In genomic region chr7:149156898-149157297, GRCh38 we compare ENCODE assay signal across 24 cellular contexts. TPM values are rescaled to one million over a fixed set of nuclear protein-coding genes. Genes with fewer than 3 reads are reported as not detected.
DNase-seq lines count a peak whose midpoint lies in the region; ATAC-seq, FAIRE-seq and TF ChIP-seq lines count a peak whose summit lies in the region.
"Had no signal": no experiment of that assay in that cellular context is flagged by ENCODE, and none has a peak within 500 bp of the region (broad histone marks: within the 10 kb centered on the region; RNA-seq: fewer than 3 reads in every experiment).

No MANE protein-coding gene starts in this region.

- no peak overlapping the region for H3K9ac ChIP-seq in astrocyte (ENCODE audit: low read length)

- peaks cover 6% of the 10 kb centered on the region for H3K4me1 ChIP-seq in astrocyte (ENCODE audit: insufficient read depth, low read length)

- CTCF ChIA-PET in activated CD8-positive, alpha-beta T cell treated with anti-CD3 and anti-CD28 coated beads for 36 hours (lab: Charles Lee) = no interaction called here
- CTCF ChIA-PET in activated CD8-positive, alpha-beta T cell treated with anti-CD3 and anti-CD28 coated beads, Interleukin-2, amount 10 ng/mL, durations not matched to agents 7 days and 5 days (lab: Charles Lee) = no interaction called here

- H2AFZ ChIP-seq in astrocyte (ENCODE audit: low read depth, low read length) = no peak overlapping the region

- peaks cover 9% of the 10 kb centered on the region for H3K36me3 ChIP-seq in astrocyte (ENCODE audit: insufficient read depth, low read length)

- TF ChIP-seq CTCF in activated CD8-positive, alpha-beta T cell treated with anti-CD3 and anti-CD28 coated beads for 36 hours (IDR thresholded peaks at IDR 0.05) = no peak
- TF ChIP-seq CTCF in astrocyte (IDR thresholded peaks at IDR 0.05; ENCODE audit: insufficient read depth, low read depth, low read length) = no peak

- no peaks in the 10 kb centered on the region for H3K27me3 Mint-ChIP-seq in activated CD8-positive, alpha-beta T cell treated with anti-CD3 and anti-CD28 coated beads for 36 hours
- no peaks in the 10 kb centered on the region for H3K27me3 Mint-ChIP-seq in activated CD8-positive, alpha-beta T cell treated with anti-CD3 and anti-CD28 coated beads, Interleukin-2, amount 10 ng/mL, durations not matched to agents 7 days and 5 days (ENCODE audit: low read depth)
- H3K27me3 Mint-ChIP-seq in astrocyte (ENCODE audit: low read depth, unreplicated experiment) = no peaks in the 10 kb centered on the region
- H3K27me3 Mint-ChIP-seq: CD4-positive, alpha-beta memory T cell; IgD-negative memory B cell had no signal

- no peaks in the 10 kb centered on the region for H3K9me3 ChIP-seq in astrocyte (ENCODE audit: insufficient read depth, low read depth, low read length)
- H3K9me3 ChIP-seq: A549 had no signal

- no peak for FAIRE-seq in astrocyte (lab: Jason Lieb, UNC)
- FAIRE-seq: A549, HTR-8/SVneo had no signal

- peaks cover 34% of the 10 kb centered on the region for H4K20me1 ChIP-seq in astrocyte (ENCODE audit: insufficient read depth, low read length)

- no peak for ATAC-seq in activated CD8-positive, alpha-beta T cell treated with anti-CD3 and anti-CD28 coated beads for 36 hours
- no peak for ATAC-seq in activated CD8-positive, alpha-beta T cell treated with anti-CD3 and anti-CD28 coated beads, Interleukin-2, amount 10 ng/mL, durations not matched to agents 7 days and 5 days
- ATAC-seq in HG02610 (IDR thresholded peaks at IDR 0.05; ENCODE audit: unreplicated experiment) (peak; percentile 65), GM19452 (IDR thresholded peaks at IDR 0.05; ENCODE audit: unreplicated experiment) (no peak)
- ATAC-seq in stimulated activated effector memory CD8-positive, alpha-beta T cell treated with anti-CD3 and anti-CD28 coated beads, Interleukin-12 subunit alpha, Interleukin-12 subunit beta, amount 100 ng/mL, for 72 hours = no peak
- ATAC-seq: A549, HCT116 had no signal

- intact Hi-C loops in activated CD8-positive, alpha-beta T cell treated with anti-CD3 and anti-CD28 coated beads for 36 hours (cut with micrococcal nuclease) = no loop called here

- H3K36me3 Mint-ChIP-seq in activated CD8-positive, alpha-beta T cell treated with anti-CD3 and anti-CD28 coated beads for 36 hours (ENCODE audit: low read depth) = peaks cover 38% of the 10 kb centered on the region
- H3K36me3 Mint-ChIP-seq in activated CD8-positive, alpha-beta T cell treated with anti-CD3 and anti-CD28 coated beads, Interleukin-2, amount 10 ng/mL, durations not matched to agents 7 days and 5 days (ENCODE audit: low read depth) = peaks cover 36% of the 10 kb centered on the region
- H3K36me3 Mint-ChIP-seq in astrocyte (ENCODE audit: low read depth, unreplicated experiment) = peaks cover 30% of the 10 kb centered on the region
- H3K36me3 Mint-ChIP-seq in stimulated activated effector memory CD8-positive, alpha-beta T cell treated with anti-CD3 and anti-CD28 coated beads, Interleukin-12 subunit alpha, Interleukin-12 subunit beta, amount 100 ng/mL, for 72 hours = peaks cover 86% of the 10 kb centered on the region

- POLR2A ChIA-PET in activated CD8-positive, alpha-beta T cell treated with anti-CD3 and anti-CD28 coated beads for 36 hours (lab: Charles Lee) = no interaction called here
- POLR2A ChIA-PET in activated CD8-positive, alpha-beta T cell treated with anti-CD3 and anti-CD28 coated beads, Interleukin-2, amount 10 ng/mL, durations not matched to agents 7 days and 5 days (lab: Charles Lee) = no interaction called here

- H3K4me2 ChIP-seq in astrocyte (ENCODE audit: low read length) = no peak overlapping the region
- H3K4me2 ChIP-seq: A549 had no signal

- H3K4me3 ChIP-seq in astrocyte (ENCODE audit: insufficient read depth, low read depth, low read length) = no peak overlapping the region
- H3K4me3 ChIP-seq: A549 had no signal

- H3K9me3 Mint-ChIP-seq in activated CD8-positive, alpha-beta T cell treated with anti-CD3 and anti-CD28 coated beads for 36 hours = no peaks in the 10 kb centered on the region
- H3K9me3 Mint-ChIP-seq in activated CD8-positive, alpha-beta T cell treated with anti-CD3 and anti-CD28 coated beads, Interleukin-2, amount 10 ng/mL, durations not matched to agents 7 days and 5 days (ENCODE audit: insufficient read depth) = no peaks in the 10 kb centered on the region
- H3K9me3 Mint-ChIP-seq in astrocyte (ENCODE audit: unreplicated experiment) = peaks cover 2% of the 10 kb centered on the region
- no peaks in the 10 kb centered on the region for H3K9me3 Mint-ChIP-seq in stimulated activated effector memory CD8-positive, alpha-beta T cell treated with anti-CD3 and anti-CD28 coated beads, Interleukin-12 subunit alpha, Interleukin-12 subunit beta, amount 100 ng/mL, for 72 hours
- H3K9me3 Mint-ChIP-seq: CD4-positive, alpha-beta memory T cell; HFFc6 had no signal

- peak overlapping the region; percentile 31 for H3K27ac Mint-ChIP-seq in activated CD8-positive, alpha-beta T cell treated with anti-CD3 and anti-CD28 coated beads for 36 hours
- H3K27ac Mint-ChIP-seq in activated CD8-positive, alpha-beta T cell treated with anti-CD3 and anti-CD28 coated beads, Interleukin-2, amount 10 ng/mL, durations not matched to agents 7 days and 5 days = no peak overlapping the region
- peak overlapping the region; percentile 42 for H3K27ac Mint-ChIP-seq in astrocyte (ENCODE audit: unreplicated experiment)
- peak overlapping the region; percentile 78 for H3K27ac Mint-ChIP-seq in stimulated activated effector memory CD8-positive, alpha-beta T cell treated with anti-CD3 and anti-CD28 coated beads, Interleukin-12 subunit alpha, Interleukin-12 subunit beta, amount 100 ng/mL, for 72 hours
- H3K27ac Mint-ChIP-seq: CD4-positive, alpha-beta memory T cell; HFFc6 had no signal

- H3K27me3 ChIP-seq in astrocyte (ENCODE audit: insufficient read depth, low read length) = no peaks in the 10 kb centered on the region

- H3K4me3 Mint-ChIP-seq in activated CD8-positive, alpha-beta T cell treated with anti-CD3 and anti-CD28 coated beads for 36 hours = no peak overlapping the region
- H3K4me3 Mint-ChIP-seq in activated CD8-positive, alpha-beta T cell treated with anti-CD3 and anti-CD28 coated beads, Interleukin-2, amount 10 ng/mL, durations not matched to agents 7 days and 5 days = no peak overlapping the region
- no peak overlapping the region for H3K4me3 Mint-ChIP-seq in astrocyte (ENCODE audit: unreplicated experiment)
- H3K4me3 Mint-ChIP-seq in stimulated activated effector memory CD8-positive, alpha-beta T cell treated with anti-CD3 and anti-CD28 coated beads, Interleukin-12 subunit alpha, Interleukin-12 subunit beta, amount 100 ng/mL, for 72 hours = no peak overlapping the region
- H3K4me3 Mint-ChIP-seq: CD4-positive, alpha-beta memory T cell; HFFc6; IgD-negative memory B cell had no signal

- DNase-seq in activated CD8-positive, alpha-beta T cell treated with anti-CD3 and anti-CD28 coated beads for 36 hours = no peak
- DNase-seq in activated CD8-positive, alpha-beta T cell treated with anti-CD3 and anti-CD28 coated beads, Interleukin-2, amount 10 ng/mL, durations not matched to agents 7 days and 5 days = no peak
- DNase-seq in astrocyte (ENCODE audit: low read depth) = no peak
- no peak for DNase-seq in stimulated activated effector memory CD8-positive, alpha-beta T cell treated with anti-CD3 and anti-CD28 coated beads, Interleukin-12 subunit alpha, Interleukin-12 subunit beta, amount 100 ng/mL, for 72 hours (ENCODE audit: low spot score in 2 of 2)
- no peak for DNase-seq in HT-29 (ENCODE audit: low spot score)
- no peak for DNase-seq in stimulated activated CD4-positive, alpha-beta T cell treated with anti-CD3 and anti-CD28 coated beads, Interleukin-1b, Interleukin-23, amount 100 ng/mL, for 48 hours
- DNase-seq: AML-193; CD4-positive, alpha-beta memory T cell; DMS153; DMS79; GDM1; GOT3; H7; HFFc6; KBM-7 had no signal

- H3K79me2 ChIP-seq in astrocyte (ENCODE audit: insufficient read depth, low read length) = peaks cover 66% of the 10 kb centered on the region

- peaks cover 25% of the 10 kb centered on the region for H3K4me1 Mint-ChIP-seq in activated CD8-positive, alpha-beta T cell treated with anti-CD3 and anti-CD28 coated beads for 36 hours (ENCODE audit: low read depth)
- H3K4me1 Mint-ChIP-seq in activated CD8-positive, alpha-beta T cell treated with anti-CD3 and anti-CD28 coated beads, Interleukin-2, amount 10 ng/mL, durations not matched to agents 7 days and 5 days (ENCODE audit: low read depth) = peaks cover 10% of the 10 kb centered on the region
- H3K4me1 Mint-ChIP-seq in astrocyte (ENCODE audit: low read depth, unreplicated experiment) = peaks cover 8% of the 10 kb centered on the region
- H3K4me1 Mint-ChIP-seq in stimulated activated effector memory CD8-positive, alpha-beta T cell treated with anti-CD3 and anti-CD28 coated beads, Interleukin-12 subunit alpha, Interleukin-12 subunit beta, amount 100 ng/mL, for 72 hours = peaks cover 44% of the 10 kb centered on the region

- no peak overlapping the region for H3K27ac ChIP-seq in astrocyte (ENCODE audit: low read depth, low read length)
- H3K27ac ChIP-seq: 22Rv1, A549, C4-2B, HL-60 had no signal

RNA-seq across cellular contexts. Expression of gene ZNF398, which starts 9.6 kb away (rescaled TPM):
- total RNA-seq in activated CD8-positive, alpha-beta T cell treated with anti-CD3 and anti-CD28 coated beads for 36 hours = 1 to 10 TPM; 7.2 to 8.7 TPM
- 10 to 100 TPM; 11.8 to 13.3 TPM for total RNA-seq in activated CD8-positive, alpha-beta T cell treated with anti-CD3 and anti-CD28 coated beads, Interleukin-2, amount 10 ng/mL, durations not matched to agents 7 days and 5 days
- total RNA-seq in astrocyte = 14.6 and 16.6 TPM in 2 replicates
- total RNA-seq in HT-29 (2014; rRNA removed; shearing (Covaris generic)) = 8.2 and 13.8 TPM in 2 replicates

RNA-seq across cellular contexts. Expression of gene ZNF425, which starts 30.8 kb away (rescaled TPM):
- under 1 TPM; 0.22 to 0.29 TPM for total RNA-seq in activated CD8-positive, alpha-beta T cell treated with anti-CD3 and anti-CD28 coated beads for 36 hours
- total RNA-seq in activated CD8-positive, alpha-beta T cell treated with anti-CD3 and anti-CD28 coated beads, Interleukin-2, amount 10 ng/mL, durations not matched to agents 7 days and 5 days = under 1 TPM; 0.47 to 0.55 TPM
- total RNA-seq in astrocyte = 5.9 and 7.1 TPM in 2 replicates
- 0.39 and 1.2 TPM in 2 replicates for total RNA-seq in HT-29 (2014; rRNA removed; shearing (Covaris generic))

RNA-seq across cellular contexts. Expression of gene ZNF282, which starts 38.4 kb away (rescaled TPM):
- total RNA-seq in activated CD8-positive, alpha-beta T cell treated with anti-CD3 and anti-CD28 coated beads for 36 hours = 10 to 100 TPM; 29.3 to 29.7 TPM
- total RNA-seq in activated CD8-positive, alpha-beta T cell treated with anti-CD3 and anti-CD28 coated beads, Interleukin-2, amount 10 ng/mL, durations not matched to agents 7 days and 5 days = 10 to 100 TPM; 28.4 to 30.6 TPM
- 26.9 and 28.1 TPM in 2 replicates for total RNA-seq in astrocyte
- 47.4 and 72.1 TPM in 2 replicates for total RNA-seq in HT-29 (2014; rRNA removed; shearing (Covaris generic))
